Comparison of ENCODE assay signal across 8 cellular contexts in the genomic region with DNA sequence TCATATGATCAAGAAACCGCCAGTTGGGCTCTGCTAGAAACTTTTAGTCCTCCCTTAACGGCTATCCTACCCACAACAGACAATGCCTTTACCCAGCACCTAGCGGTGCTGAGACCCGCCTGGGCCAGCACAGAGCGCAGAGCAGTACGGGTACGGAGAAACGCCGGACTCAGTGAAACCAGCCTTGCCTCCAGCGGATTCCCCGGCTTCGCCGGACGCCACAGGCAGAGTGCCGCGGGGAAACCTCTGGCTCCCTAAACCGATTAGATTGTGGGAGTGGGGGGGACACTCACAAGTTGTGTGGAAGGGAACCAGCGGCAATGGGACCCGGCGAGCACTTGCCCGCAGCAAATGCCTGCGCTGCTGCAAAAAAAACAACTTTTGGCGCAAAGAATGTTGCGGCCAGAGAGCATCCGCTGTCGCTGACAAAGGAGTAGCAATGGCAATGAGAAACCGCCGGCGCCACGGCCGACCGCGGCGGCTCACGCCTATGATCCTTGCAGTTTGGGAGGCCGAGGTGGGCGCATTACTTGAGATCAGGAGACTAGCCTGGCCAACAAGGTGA.
DNase-seq lines count a peak whose midpoint lies in the region; ATAC-seq and TF ChIP-seq lines count a peak whose summit lies in the region.

No MANE protein-coding gene starts in this region.

- peak overlapping the region; percentile 96 for H3K4me3 Mint-ChIP-seq in activated T-helper 17 cell treated with anti-CD3 and anti-CD28 coated beads, Interleukin-2, amount 50 U/mL, for 72 hours

- H3K4me3 ChIP-seq in left ventricle myocardium inferior = peak overlapping the region; percentile 71

- H3K27ac Mint-ChIP-seq in activated T-helper 17 cell treated with anti-CD3 and anti-CD28 coated beads, Interleukin-2, amount 50 U/mL, for 72 hours = peak overlapping the region; percentile 97

- peaks cover 12% of the 10 kb centered on the region for H3K4me1 Mint-ChIP-seq in activated T-helper 17 cell treated with anti-CD3 and anti-CD28 coated beads, Interleukin-2, amount 50 U/mL, for 72 hours

- intact Hi-C loops in left ventricle myocardium inferior (cut with micrococcal nuclease) = no loop called here

- CTCF ChIA-PET in HEK293T (lab: Yijun Ruan, JAX) = no interaction called here

- peaks cover 36% of the 10 kb centered on the region for H3K4me1 ChIP-seq in left ventricle myocardium inferior

- no peak for TF ChIP-seq CTCF in left ventricle myocardium inferior (IDR thresholded peaks at IDR 0.05; ENCODE audit: borderline replicate concordance)

- ATAC-seq in GM21737 (IDR thresholded peaks at IDR 0.05; ENCODE audit: unreplicated experiment) = peak; percentile 26
- peak; percentile 39 for ATAC-seq in activated T-helper 17 cell treated with anti-CD3 and anti-CD28 coated beads, Interleukin-2, amount 50 U/mL, for 72 hours (replicated peaks)

- no peaks in the 10 kb centered on the region for H3K36me3 ChIP-seq in left ventricle myocardium inferior

- peaks cover 100% of the 10 kb centered on the region for H3K27me3 ChIP-seq in left ventricle myocardium inferior (ENCODE audit: low read depth)

- H3K9me3 Mint-ChIP-seq in activated T-helper 17 cell treated with anti-CD3 and anti-CD28 coated beads, Interleukin-2, amount 50 U/mL, for 72 hours = no peaks in the 10 kb centered on the region

- TF ChIP-seq POLR2A in GM10847 (IDR thresholded peaks at IDR 0.05; ENCODE audit: extremely low read depth, insufficient read length) = peak; percentile 7

- peaks cover 29% of the 10 kb centered on the region for H3K9me3 ChIP-seq in left ventricle myocardium inferior (replicated peaks)

- H3K27me3 Mint-ChIP-seq in activated T-helper 17 cell treated with anti-CD3 and anti-CD28 coated beads, Interleukin-2, amount 50 U/mL, for 72 hours = no peaks in the 10 kb centered on the region

- peak overlapping the region; percentile 94 for H3K27ac ChIP-seq in left ventricle myocardium inferior (replicated peaks)

- DNase-seq in NCI-H2227 (lab: John Stamatoyannopoulos, UW; ENCODE audit: unreplicated experiment) = peak; percentile 48
- no peak for DNase-seq in left ventricle myocardium inferior
- peak; percentile 32 to 34 for DNase-seq in stimulated activated CD4-positive, alpha-beta T cell treated with anti-CD3 and anti-CD28 coated beads, Interleukin-4, amount 100 ng/mL, for 48 hours (ENCODE audit: low read depth in 2 of 2)
- DNase-seq in GF-D8 (lab: John Stamatoyannopoulos, UW) = no peak
- no peak for DNase-seq in HEK293T (ENCODE audit: extremely low spot score)

- POLR2A ChIA-PET in HEK293T (lab: Yijun Ruan, JAX) = no interaction called here

- peaks cover 4% of the 10 kb centered on the region for H3K36me3 Mint-ChIP-seq in activated T-helper 17 cell treated with anti-CD3 and anti-CD28 coated beads, Interleukin-2, amount 50 U/mL, for 72 hours (ENCODE audit: low read depth)

TF ChIP-seq in HEK293T, 16 proteins besides CTCF, POLR2A, EP300 and RAD21:
- no peak for TF ChIP-seq L3MBTL2 (conservative IDR thresholded peaks at IDR 0.05)

Comparison
In these comparisons a context has a peak if more than half of its experiments do, and no peak if none do; other contexts are left out.
1. DNase-seq: peak in NCI-H2227 (single experiment) and stimulated activated CD4-positive, alpha-beta T cell treated with anti-CD3 and anti-CD28 coated beads, Interleukin-4, amount 100 ng/mL, for 48 hours (2 of 2); none in left ventricle myocardium inferior (single experiment), GF-D8 (single experiment) and HEK293T (single experiment).